30 cellular contexts compared by ENCODE assay signal in genomic region chr4:122313001-122313400, GRCh38.
"Had no signal": no experiment of that assay in that cellular context is flagged by ENCODE, and none has a peak within 500 bp of the region (broad histone marks: within the 10 kb centered on the region; RNA-seq: fewer than 3 reads in every experiment).

No MANE protein-coding gene starts in this region.

- DNase-seq: activated CD4-positive, alpha-beta T cell treated with anti-CD3 and anti-CD28 coated beads, Interleukin-2, amount 10 ng/mL, durations not matched to agents 24 days and 14 days; activated CD4-positive, alpha-beta T cell treated with anti-CD3 and anti-CD28 coated beads, Interleukin-2, amount 50 U/mL, for 4 hours; activated CD8-positive, alpha-beta T cell treated with anti-CD3 and anti-CD28 coated beads for 36 hours; activated effector memory CD4-positive, alpha-beta T cell treated with anti-CD3 and anti-CD28 coated beads, Interleukin-2, amount 50 U/mL, for 16 hours; activated naive CD4-positive, alpha-beta T cell; activated naive CD4-positive, alpha-beta T cell treated with anti-CD3 and anti-CD28 coated beads, Interleukin-2, amount 50 U/mL, for 16 hours; activated naive CD8-positive, alpha-beta T cell treated with anti-CD3 and anti-CD28 coated beads for 36 hours; activated T-cell treated with anti-CD3 and anti-CD28 coated beads, Interleukin-2, amount 50 U/mL, for 1 hour; activated T-cell treated with anti-CD3 and anti-CD28 coated beads, Interleukin-2, amount 50 U/mL, for 72 hours; amygdala; body of pancreas; central memory CD4-positive, alpha-beta T cell; MG63; NCI-H1048; NCI-H1105 treated with DMSO at 0.1 percent for 48 hours; NCI-H1436; NCI-H1694; NCI-H1930; NCI-H510A; NCI-H526; NCI-H748 treated with DMSO at 0.1 percent for 48 hours; NK-92 treated with Interleukin-12 subunit alpha and Interleukin-12 subunit beta, amount 100 ng/mL, for 24 hours; PC-3; SJCRH30; T1000 had no signal

- H3K27ac ChIP-seq: body of pancreas, KMS-11, RWPE1, SJCRH30, SK-N-MC had no signal

- H3K27me3 ChIP-seq: body of pancreas, MG63, SJCRH30 had no signal

- ATAC-seq: activated CD8-positive, alpha-beta T cell treated with anti-CD3 and anti-CD28 coated beads for 36 hours; activated T-cell treated with anti-CD3 and anti-CD28 coated beads, Interleukin-2, amount 50 U/mL, for 72 hours; activated T-helper 17 cell treated with anti-CD3 and anti-CD28 coated beads, Interleukin-2, amount 50 U/mL, for 72 hours; body of pancreas; PC-3; Right ventricle myocardium inferior had no signal

- H3K4me1 ChIP-seq: body of pancreas, SJCRH30 had no signal

- H3K9me3 ChIP-seq: body of pancreas, MG63, SJCRH30 had no signal

- H3K4me3 ChIP-seq: body of pancreas, MG63, SJCRH30, SK-N-MC had no signal
